22 cellular contexts compared by ENCODE assay signal in the genomic region with DNA sequence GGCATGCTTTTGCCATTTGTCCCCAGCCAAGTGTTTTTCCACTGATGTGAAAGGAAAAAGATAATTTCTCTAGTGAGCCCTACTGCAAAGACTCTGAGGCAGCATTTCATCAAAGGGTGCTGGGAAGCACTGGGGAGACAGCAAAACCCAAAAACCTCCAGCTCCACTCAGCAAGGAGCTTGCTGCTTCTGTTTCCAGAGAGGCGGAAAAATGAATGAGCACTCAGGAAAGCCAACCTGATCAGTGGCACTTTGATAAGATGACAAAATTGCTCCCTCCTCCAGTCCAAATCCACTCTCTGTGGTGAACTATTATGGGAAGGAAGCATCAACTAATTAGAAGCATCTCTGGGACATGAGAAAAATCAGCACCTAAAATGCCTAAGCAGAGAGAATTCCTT.
A peak's percentile ranks its signal among the peaks of the same experiment; 100 is the strongest.
DNase-seq lines count a peak whose midpoint lies in the region; ATAC-seq, FAIRE-seq and TF ChIP-seq lines count a peak whose summit lies in the region.
"Had no signal": no experiment of that assay in that cellular context is flagged by ENCODE, and none has a peak within 500 bp of the region (broad histone marks: within the 10 kb centered on the region; RNA-seq: fewer than 3 reads in every experiment).

No MANE protein-coding gene starts in this region.

- peaks cover 48% of the 10 kb centered on the region for H3K4me1 ChIP-seq in OCI-LY3 (ENCODE audit: low read length)
- H3K4me1 ChIP-seq: pancreas had no signal

- POLR2A ChIA-PET in activated CD4-positive, alpha-beta T cell treated with anti-CD3 and anti-CD28 coated beads, Interleukin-2, amount 10 ng/mL, durations not matched to agents 7 days and 5 days (lab: Charles Lee), result no interaction called here
- POLR2A ChIA-PET in activated naive CD8-positive, alpha-beta T cell treated with anti-CD3 and anti-CD28 coated beads, Interleukin-2, amount 10 ng/mL, durations not matched to agents 7 days and 5 days (lab: Charles Lee), result interaction anchor here (0.7 kb wide), 1 partner anchor 70 kb away, joined by 3 read pairs; no protein-coding TSS in a partner anchor
- POLR2A ChIA-PET in naive thymus-derived CD8-positive, alpha-beta T cell (lab: Charles Lee), result interaction anchor here (0.9 to 2.4 kb wide), 2 partner anchors 42 to 47 kb away, joined by 3 to 6 read pairs; no protein-coding TSS in a partner anchor

- H3K27ac ChIP-seq in OCI-LY3 (ENCODE audit: low read length), result no peak overlapping the region
- H3K27ac ChIP-seq: A549, ascending aorta, gastrocnemius medialis, pancreas had no signal

- no peak overlapping the region for H2AFZ ChIP-seq in OCI-LY3 (ENCODE audit: low read depth, low read length)

- H3K27me3 Mint-ChIP-seq in activated CD4-positive, alpha-beta T cell treated with anti-CD3 and anti-CD28 coated beads, Interleukin-2, amount 10 ng/mL, durations not matched to agents 7 days and 5 days, result no peaks in the 10 kb centered on the region
- H3K27me3 Mint-ChIP-seq in activated naive CD8-positive, alpha-beta T cell treated with anti-CD3 and anti-CD28 coated beads, Interleukin-2, amount 10 ng/mL, durations not matched to agents 7 days and 5 days, result no peaks in the 10 kb centered on the region
- H3K27me3 Mint-ChIP-seq in naive thymus-derived CD8-positive, alpha-beta T cell, result no peaks in the 10 kb centered on the region

- peaks cover 65% of the 10 kb centered on the region for H3K4me1 Mint-ChIP-seq in activated CD4-positive, alpha-beta T cell treated with anti-CD3 and anti-CD28 coated beads, Interleukin-2, amount 10 ng/mL, durations not matched to agents 7 days and 5 days
- peaks cover 43% of the 10 kb centered on the region for H3K4me1 Mint-ChIP-seq in activated naive CD8-positive, alpha-beta T cell treated with anti-CD3 and anti-CD28 coated beads, Interleukin-2, amount 10 ng/mL, durations not matched to agents 7 days and 5 days
- peaks cover 35 to 58% (median 46%) of the 10 kb centered on the region in 4 donors for H3K4me1 Mint-ChIP-seq in naive thymus-derived CD8-positive, alpha-beta T cell

- H3K9me3 ChIP-seq in OCI-LY3 (ENCODE audit: insufficient read depth, low read length), result no peaks in the 10 kb centered on the region
- H3K9me3 ChIP-seq: A549, ascending aorta, gastrocnemius medialis, MG63, pancreas had no signal

- H4K20me1 ChIP-seq in OCI-LY3 (ENCODE audit: insufficient read depth, low read length), result 0 out of 2 replicates have a peak, but pooled peaks cover 4% of the 10 kb centered on the region

- no peak for TF ChIP-seq CTCF in OCI-LY3 (IDR thresholded peaks at IDR 0.05; ENCODE audit: low read depth, low read length)

- no peak for FAIRE-seq in H54 (lab: Jason Lieb, UNC)
- FAIRE-seq: A549, pancreas had no signal

- peak overlapping the region; percentile 89 for H3K27ac Mint-ChIP-seq in activated CD4-positive, alpha-beta T cell treated with anti-CD3 and anti-CD28 coated beads, Interleukin-2, amount 10 ng/mL, durations not matched to agents 7 days and 5 days
- H3K27ac Mint-ChIP-seq in activated naive CD8-positive, alpha-beta T cell treated with anti-CD3 and anti-CD28 coated beads, Interleukin-2, amount 10 ng/mL, durations not matched to agents 7 days and 5 days, result peak overlapping the region; percentile 43
- H3K27ac Mint-ChIP-seq in naive thymus-derived CD8-positive, alpha-beta T cell, result peak overlapping the region in 7 of 10 donors; percentile 17 to 91 (median 65)

- H3K4me3 ChIP-seq in OCI-LY3 (ENCODE audit: low read length), result peak overlapping the region; percentile 61
- H3K4me3 ChIP-seq: A549, ascending aorta, gastrocnemius medialis, MG63, pancreas had no signal

- CTCF ChIA-PET in activated CD4-positive, alpha-beta T cell treated with anti-CD3 and anti-CD28 coated beads, Interleukin-2, amount 10 ng/mL, durations not matched to agents 7 days and 5 days (lab: Charles Lee), result interaction anchor here (0.8 to 1.7 kb wide), 5 partner anchors 9 to 119 kb away, joined by 3 to 5 read pairs (median 4); no protein-coding TSS in a partner anchor

- no peak for TF ChIP-seq POLR2A in H54 (IDR thresholded peaks at IDR 0.05; ENCODE audit: low read depth, low read length)

- H3K4me2 ChIP-seq in OCI-LY3 (ENCODE audit: low read length), result peak overlapping the region; percentile 90
- H3K4me2 ChIP-seq: A549 had no signal

- H3K4me3 Mint-ChIP-seq in activated CD4-positive, alpha-beta T cell treated with anti-CD3 and anti-CD28 coated beads, Interleukin-2, amount 10 ng/mL, durations not matched to agents 7 days and 5 days, result no peak overlapping the region
- H3K4me3 Mint-ChIP-seq in activated naive CD8-positive, alpha-beta T cell treated with anti-CD3 and anti-CD28 coated beads, Interleukin-2, amount 10 ng/mL, durations not matched to agents 7 days and 5 days, result peak overlapping the region; percentile 6
- H3K4me3 Mint-ChIP-seq in naive thymus-derived CD8-positive, alpha-beta T cell, result peak overlapping the region in 1 of 10 donors; percentile 41
- H3K4me3 Mint-ChIP-seq: nephron had no signal

- H3K36me3 Mint-ChIP-seq in activated CD4-positive, alpha-beta T cell treated with anti-CD3 and anti-CD28 coated beads, Interleukin-2, amount 10 ng/mL, durations not matched to agents 7 days and 5 days (ENCODE audit: low read depth), result peaks cover 11% of the 10 kb centered on the region
- H3K36me3 Mint-ChIP-seq in activated naive CD8-positive, alpha-beta T cell treated with anti-CD3 and anti-CD28 coated beads, Interleukin-2, amount 10 ng/mL, durations not matched to agents 7 days and 5 days, result peaks cover 4% of the 10 kb centered on the region
- no peaks in the 10 kb centered on the region for H3K36me3 Mint-ChIP-seq in naive thymus-derived CD8-positive, alpha-beta T cell

- peaks cover 76% of the 10 kb centered on the region for H3K27me3 ChIP-seq in OCI-LY3 (ENCODE audit: low read depth, low read length)
- H3K27me3 ChIP-seq: ascending aorta, gastrocnemius medialis, MG63, pancreas had no signal

- no peak overlapping the region for H3K9ac ChIP-seq in OCI-LY3 (ENCODE audit: low read length)

- H3K36me3 ChIP-seq in OCI-LY3 (replicated peaks; ENCODE audit: low read depth, low read length), result no peaks in the 10 kb centered on the region
- H3K36me3 ChIP-seq: ascending aorta, gastrocnemius medialis, MG63, pancreas had no signal

- no peaks in the 10 kb centered on the region for H3K79me2 ChIP-seq in OCI-LY3 (ENCODE audit: low read length)

- ATAC-seq in activated naive CD8-positive, alpha-beta T cell treated with anti-CD3 and anti-CD28 coated beads, Interleukin-2, amount 10 ng/mL, durations not matched to agents 7 days and 5 days (ENCODE audit: low read depth), result no peak
- ATAC-seq in naive thymus-derived CD8-positive, alpha-beta T cell, result no peak
- no peak for ATAC-seq in GM19351 (IDR thresholded peaks at IDR 0.05; ENCODE audit: unreplicated experiment)
- ATAC-seq: A549, gastrocnemius medialis, pancreas, Right ventricle myocardium inferior, sciatic nerve had no signal

- no peak for DNase-seq in activated CD4-positive, alpha-beta T cell treated with anti-CD3 and anti-CD28 coated beads, Interleukin-2, amount 10 ng/mL, durations not matched to agents 7 days and 5 days
- no peak for DNase-seq in activated CD4-positive, alpha-beta T cell treated with anti-CD3 and anti-CD28 coated beads for 4 hours
- no peak for DNase-seq in activated naive CD8-positive, alpha-beta T cell treated with anti-CD3 and anti-CD28 coated beads, Interleukin-2, amount 10 ng/mL, durations not matched to agents 7 days and 5 days
- DNase-seq in naive thymus-derived CD8-positive, alpha-beta T cell, result no peak
- no peak for DNase-seq in NCI-H82 (lab: John Stamatoyannopoulos, UW)
- DNase-seq in H54 (ENCODE audit: insufficient read length, low spot score), result no peak
- DNase-seq: activated effector memory CD4-positive, alpha-beta T cell treated with anti-CD3 and anti-CD28 coated beads, Interleukin-2, amount 50 U/mL, for 16 hours; central memory CD4-positive, alpha-beta T cell; gastrocnemius medialis; kidney glomerular epithelial cell; MG63; NCI-H1436; NCI-H524 treated with DMSO at 0.1 percent for 48 hours; pancreas; stimulated activated CD4-positive, alpha-beta T cell treated with anti-CD3 and anti-CD28 coated beads, Interleukin-15, amount 100 ng/mL, for 24 hours had no signal

- H3K9me3 Mint-ChIP-seq in activated CD4-positive, alpha-beta T cell treated with anti-CD3 and anti-CD28 coated beads, Interleukin-2, amount 10 ng/mL, durations not matched to agents 7 days and 5 days, result peaks cover 4% of the 10 kb centered on the region
- no peaks in the 10 kb centered on the region for H3K9me3 Mint-ChIP-seq in activated naive CD8-positive, alpha-beta T cell treated with anti-CD3 and anti-CD28 coated beads, Interleukin-2, amount 10 ng/mL, durations not matched to agents 7 days and 5 days
- H3K9me3 Mint-ChIP-seq in naive thymus-derived CD8-positive, alpha-beta T cell, result no peaks in the 10 kb centered on the region
- H3K9me3 Mint-ChIP-seq: nephron had no signal
